In the genomic region with DNA sequence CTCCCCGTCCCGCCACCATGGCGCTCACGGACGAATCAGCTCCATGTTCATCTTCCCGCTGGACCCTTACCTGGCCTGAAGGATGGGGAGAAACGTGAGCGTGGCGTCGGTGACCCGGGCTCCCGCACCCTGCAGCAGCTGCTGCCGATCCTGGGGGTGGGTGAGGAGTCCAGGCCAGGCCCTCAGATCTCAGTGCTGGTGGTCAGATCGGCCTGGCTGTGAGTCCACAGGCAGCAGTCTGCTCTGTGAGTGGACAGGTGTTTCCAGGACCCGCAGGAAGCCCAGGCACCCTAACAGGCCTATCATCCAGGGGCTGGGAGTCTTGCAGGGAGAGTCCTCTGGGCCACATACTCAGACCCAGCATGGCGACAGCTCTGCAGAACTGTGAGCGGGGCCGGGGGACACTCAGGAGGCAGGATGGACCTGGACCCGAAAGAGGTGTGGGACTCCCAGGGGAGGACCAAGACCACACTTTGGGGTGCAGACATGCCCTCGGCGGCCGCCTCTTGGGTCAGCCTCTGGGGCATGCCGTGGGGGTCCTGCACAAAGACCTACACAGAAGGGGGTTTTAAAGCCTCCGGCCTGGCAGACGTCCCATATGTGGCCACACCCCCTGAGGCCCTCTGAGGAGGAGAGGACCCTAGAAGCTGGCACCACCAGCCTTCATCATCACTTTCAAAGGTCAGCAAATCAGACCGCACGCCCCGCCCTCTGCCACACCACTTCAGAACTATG, we compare ENCODE assay signal across 20 cellular contexts. TPM values are rescaled to one million over a fixed set of nuclear protein-coding genes. Genes with fewer than 3 reads are reported as not detected.
DNase-seq lines count a peak whose midpoint lies in the region; ATAC-seq and TF ChIP-seq lines count a peak whose summit lies in the region.
"Had no signal": no experiment of that assay in that cellular context is flagged by ENCODE, and none has a peak within 500 bp of the region (broad histone marks: within the 10 kb centered on the region; RNA-seq: fewer than 3 reads in every experiment).

No MANE protein-coding gene starts in this region.

- H3K4me3 ChIP-seq in NT2/D1 (ENCODE audit: insufficient read length, low read depth) (no peak overlapping the region), mucosa of descending colon (no peak overlapping the region), upper lobe of right lung (no peak overlapping the region)
- H3K4me3 ChIP-seq: GM23248, HAP-1, SK-N-MC had no signal

- DNase-seq in left cardiac atrium, result peak; percentile 11
- DNase-seq in Right ventricle myocardium inferior (ENCODE audit: missing footprints), result no peak
- no peak for DNase-seq in NT2/D1 (ENCODE audit: low read depth, low spot score)
- DNase-seq in mucosa of descending colon, result peak in 2 of 3 donors; percentile 17 to 43
- DNase-seq in upper lobe of right lung, result peak; percentile 56
- DNase-seq: DMS53, GDM1, GM23248, Kasumi-1, NCI-H1694, NCI-H2081 treated with DMSO at 0.1 percent for 48 hours, NCI-H446, NCI-H526, SHP77 treated with DMSO at 0.1 percent for 48 hours had no signal

- TF ChIP-seq CTCF in mucosa of descending colon (IDR thresholded peaks at IDR 0.05), result no peak
- no peak for TF ChIP-seq CTCF in upper lobe of right lung (IDR thresholded peaks at IDR 0.05)

- peaks cover 7% of the 10 kb centered on the region; the same call in 1 of the 2 replicates for H3K9me3 ChIP-seq in NT2/D1 (ENCODE audit: insufficient read depth, low read length)
- no peaks in the 10 kb centered on the region for H3K9me3 ChIP-seq in mucosa of descending colon
- H3K9me3 ChIP-seq in upper lobe of right lung, result no peaks in the 10 kb centered on the region
- H3K9me3 ChIP-seq: HAP-1 had no signal

- H3K27me3 ChIP-seq in NT2/D1 (ENCODE audit: insufficient read depth, insufficient read length), result no peaks in the 10 kb centered on the region
- H3K27me3 ChIP-seq in upper lobe of right lung, result no peaks in the 10 kb centered on the region

- intact Hi-C loops in left cardiac atrium (cut with DNase I), result no loop called here
- intact Hi-C loops in Right ventricle myocardium inferior (cut with DNase I), result no loop called here
- intact Hi-C loops in mucosa of descending colon (cut with DNase I, micrococcal nuclease), result no loop called here
- intact Hi-C loops in upper lobe of right lung (cut with DNase I), result no loop called here

- peak overlapping the region; percentile 10 for H3K9ac ChIP-seq in NT2/D1 (ENCODE audit: insufficient read length, low read depth)
- H3K9ac ChIP-seq: GM23248 had no signal

- ATAC-seq in left cardiac atrium (no peak), Right ventricle myocardium inferior (no peak), mucosa of descending colon (no peak), upper lobe of right lung (no peak), HG03045 (IDR thresholded peaks at IDR 0.05; ENCODE audit: unreplicated experiment) (no peak), HG03159 (IDR thresholded peaks at IDR 0.05; ENCODE audit: unreplicated experiment) (no peak), HG03460 (IDR thresholded peaks at IDR 0.05; ENCODE audit: unreplicated experiment) (no peak)

- no peak overlapping the region for H3K27ac ChIP-seq in upper lobe of right lung
- H3K27ac ChIP-seq: GM23248, SK-N-MC had no signal

- H3K36me3 ChIP-seq in NT2/D1 (ENCODE audit: insufficient read depth, insufficient read length, low read length) (no peaks in the 10 kb centered on the region), mucosa of descending colon (ENCODE audit: low read depth) (no peaks in the 10 kb centered on the region), upper lobe of right lung (no peaks in the 10 kb centered on the region)
- H3K36me3 ChIP-seq: HAP-1 had no signal

- H3K4me1 ChIP-seq in NT2/D1 (ENCODE audit: insufficient read depth, insufficient read length), result peaks cover 20% of the 10 kb centered on the region
- H3K4me1 ChIP-seq in mucosa of descending colon (ENCODE audit: low read depth), result no peaks in the 10 kb centered on the region
- no peaks in the 10 kb centered on the region for H3K4me1 ChIP-seq in upper lobe of right lung
- H3K4me1 ChIP-seq: HAP-1 had no signal

RNA-seq across cellular contexts. Expression of a gene that starts 27.2 kb away (rescaled TPM):
- total RNA-seq in left cardiac atrium (1 to 10 TPM in 1 of 2 donors, under 1 TPM in 1; 0.65 to 1.7 TPM), Right ventricle myocardium inferior (0.92 TPM), mucosa of descending colon (1 to 10 TPM in 1 of 3 donors, under 1 TPM in 2; 0.35 to 1.4 (median 0.51) TPM), upper lobe of right lung (2.1 TPM)
- total RNA-seq: MCF 10A had no signal

Comparison
In these comparisons a context has a peak if more than half of its experiments do, and no peak if none do; other contexts are left out.
1. DNase-seq: peak in left cardiac atrium (single experiment), mucosa of descending colon (2 of 3) and upper lobe of right lung (single experiment); none in Right ventricle myocardium inferior (single experiment) and NT2/D1 (single experiment).